Comparison of ENCODE assay signal across 7 cellular contexts in the genomic region with DNA sequence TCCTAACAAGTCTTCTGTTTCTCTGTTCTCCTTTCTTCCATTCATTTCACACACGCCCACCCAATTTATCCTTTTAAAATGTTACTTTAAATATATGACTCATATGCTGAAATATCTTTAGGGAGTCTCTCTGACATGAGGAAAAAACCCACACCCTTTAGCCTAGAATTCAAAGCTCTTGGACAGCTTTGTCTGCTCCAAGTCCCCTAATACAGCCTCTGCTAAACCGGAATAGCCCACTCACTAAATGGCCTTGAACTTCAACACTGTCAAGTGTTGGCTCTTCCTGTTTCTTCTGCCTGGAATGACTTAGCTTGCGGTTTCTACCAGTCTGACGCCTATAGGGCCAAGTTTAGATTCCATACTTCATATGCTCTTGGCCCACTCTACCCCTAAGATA. TPM values are rescaled to one million over a fixed set of nuclear protein-coding genes. Genes with fewer than 3 reads are reported as not detected.
A peak's percentile ranks its signal among the peaks of the same experiment; 100 is the strongest.
DNase-seq lines count a peak whose midpoint lies in the region; ATAC-seq, FAIRE-seq and TF ChIP-seq lines count a peak whose summit lies in the region.

No MANE protein-coding gene starts in this region.

- H3K4me1 ChIP-seq in RWPE2 (ENCODE audit: insufficient read depth, poor library complexity, severe bottlenecking) (peaks cover 17% of the 10 kb centered on the region), mesenchymal stem cell (ENCODE audit: control insufficient read depth, insufficient read depth, low read depth, low read length) (peaks cover 4% of the 10 kb centered on the region), body of pancreas (peaks cover 6% of the 10 kb centered on the region), heart right ventricle (peaks cover 0 to 22% (median 0%) of the 10 kb centered on the region in 9 donors)

- H3K4ac ChIP-seq in mesenchymal stem cell (ENCODE audit: low read depth in 1 of 2, low read length in 2 of 2) = peak overlapping the region in 1 of 2 experiments; percentile 21

- ATAC-seq in HG03039 (IDR thresholded peaks at IDR 0.05; ENCODE audit: unreplicated experiment) = peak; percentile 43
- ATAC-seq in RWPE2 (ENCODE audit: low read depth) = peak; percentile 57
- ATAC-seq in body of pancreas = no peak
- ATAC-seq in heart right ventricle = no peak

- H3K36me3 ChIP-seq in RWPE2 (ENCODE audit: low read depth) (no peaks in the 10 kb centered on the region), mesenchymal stem cell (ENCODE audit: control insufficient read depth in 1 of 2, insufficient read depth in 2 of 2, low read depth in 1 of 2, low read length in 2 of 2) (no peaks in the 10 kb centered on the region), body of pancreas (replicated peaks in 1 of 2; ENCODE audit: insufficient read depth in 1 of 2, low read depth in 2 of 2) (no peaks in the 10 kb centered on the region), heart right ventricle (no peaks in the 10 kb centered on the region)

- H3K9me3 ChIP-seq in RWPE2 (ENCODE audit: severe bottlenecking) (no peaks in the 10 kb centered on the region), mesenchymal stem cell (ENCODE audit: control insufficient read depth, low read length) (no peaks in the 10 kb centered on the region), body of pancreas (no peaks in the 10 kb centered on the region), heart right ventricle (no peaks in the 10 kb centered on the region)

- H2AK5ac ChIP-seq in mesenchymal stem cell (ENCODE audit: low read length, severe bottlenecking) = peak overlapping the region; percentile 97

- peak overlapping the region; percentile 54 to 92 for H2BK12ac ChIP-seq in mesenchymal stem cell (ENCODE audit: low read length in 2 of 2)

- DNase-seq in GM19239 (ENCODE audit: insufficient read length, low spot score) (no peak), RWPE2 (ENCODE audit: low spot score) (no peak), mesenchymal stem cell (peak; percentile 89), DMS79 (lab: John Stamatoyannopoulos, UW) (no peak), body of pancreas (no peak), heart right ventricle (no peak)

- H3K4me2 ChIP-seq in mesenchymal stem cell (ENCODE audit: low read length, poor library complexity, severe bottlenecking) = peak overlapping the region; percentile 14

- H3K14ac ChIP-seq in mesenchymal stem cell (ENCODE audit: low read length in 2 of 2) = no peak overlapping the region

- no peaks in the 10 kb centered on the region for H3K79me1 ChIP-seq in mesenchymal stem cell (replicated peaks; ENCODE audit: low read length, poor library complexity, severe bottlenecking)

- H3K23ac ChIP-seq in mesenchymal stem cell (ENCODE audit: low read length in 2 of 2) = no peak overlapping the region

- TF ChIP-seq POLR2A in body of pancreas (IDR thresholded peaks at IDR 0.05) = no peak

- FAIRE-seq in GM19239 (lab: Jason Lieb, UNC) = peak; percentile 92

- 2% methylated on average over 4 of the region's 4 CpGs for WGBS in mesenchymal stem cell
- 41 to 46% methylated on average over 4 of the region's 4 CpGs for WGBS in body of pancreas, 2 donors
- 31 to 49% methylated on average over 4 of the region's 4 CpGs for whole genome bisulfite sequencing in heart right ventricle, 2 donors

- H3K9ac ChIP-seq in mesenchymal stem cell (ENCODE audit: low read length) = peak overlapping the region; percentile 0

- H2BK5ac ChIP-seq in mesenchymal stem cell (ENCODE audit: low read depth, low read length, poor library complexity, severe bottlenecking) = peak overlapping the region; percentile 46

- H3K27ac ChIP-seq in RWPE2 (ENCODE audit: poor library complexity, severe bottlenecking) (no peak overlapping the region), mesenchymal stem cell (ENCODE audit: low read length, poor library complexity, severe bottlenecking) (peak overlapping the region; percentile 61), body of pancreas (no peak overlapping the region), heart right ventricle (peak overlapping the region in 1 of 10 donors; percentile 18)

- intact Hi-C loops in body of pancreas (cut with DNase I) (no loop called here), heart right ventricle (cut with DNase I) (loop anchor here in 1 of 10 donors (5.0 kb wide), 1 partner anchor 1806 kb away; no protein-coding TSS in a partner anchor)

- H4K8ac ChIP-seq in mesenchymal stem cell (ENCODE audit: low read length) = peak overlapping the region; percentile 49

- no peak overlapping the region for H3K4me3 ChIP-seq in RWPE2 (ENCODE audit: severe bottlenecking)
- H3K4me3 ChIP-seq in mesenchymal stem cell (ENCODE audit: insufficient read depth in 1 of 2, low read depth in 1 of 2, low read length in 2 of 2) = no peak overlapping the region
- H3K4me3 ChIP-seq in body of pancreas = no peak overlapping the region
- H3K4me3 ChIP-seq in heart right ventricle = no peak overlapping the region

- no peak overlapping the region for H2AFZ ChIP-seq in mesenchymal stem cell (ENCODE audit: low read depth, low read length)

- H3K27me3 ChIP-seq in RWPE2 (ENCODE audit: insufficient read depth, poor library complexity, severe bottlenecking) (no peaks in the 10 kb centered on the region), mesenchymal stem cell (ENCODE audit: control insufficient read depth in 1 of 2, insufficient read depth in 1 of 2, low read length in 2 of 2) (peaks cover 0 to 3% of the 10 kb centered on the region in 2 experiments), body of pancreas (no peaks in the 10 kb centered on the region), heart right ventricle (peaks cover 0 to 9% (median 3%) of the 10 kb centered on the region in 7 donors)

- H2BK15ac ChIP-seq in mesenchymal stem cell (ENCODE audit: low read depth, poor library complexity, severe bottlenecking) = no peak overlapping the region

- H2BK120ac ChIP-seq in mesenchymal stem cell (ENCODE audit: low read depth, low read length) = peak overlapping the region; percentile 19

- H3K18ac ChIP-seq in mesenchymal stem cell (ENCODE audit: low read depth in 1 of 2, low read length in 2 of 2) = peak overlapping the region; percentile 77 to 89

- no peak overlapping the region for H4K91ac ChIP-seq in mesenchymal stem cell (ENCODE audit: low read length)

- TF ChIP-seq CTCF in RWPE2 (IDR thresholded peaks at IDR 0.05; ENCODE audit: poor library complexity, severe bottlenecking) (no peak), body of pancreas (IDR thresholded peaks at IDR 0.05) (no peak), heart right ventricle (IDR thresholded peaks at IDR 0.05) (no peak)

RNA-seq across cellular contexts. Expression of gene CD96, which starts 3.3 kb away (rescaled TPM):
- polyA plus RNA-seq in mesenchymal stem cell (2013, experiment 1 of 2) = 0.03 TPM
- 0.03 TPM for polyA plus RNA-seq in mesenchymal stem cell (2013, experiment 2 of 2)
- 1 to 10 TPM in 1 of 2 donors, under 1 TPM in 1; 0.33 to 2.6 TPM for total RNA-seq in body of pancreas
- total RNA-seq in heart right ventricle = 1 to 10 TPM in 2 of 10 donors, under 1 TPM in 8; 0.11 to 6.2 (median 0.31) TPM
- under 1 TPM; 0.07 to 0.26 TPM for polyA plus RNA-seq in heart right ventricle

RNA-seq across cellular contexts. Expression of gene ZBED2, which starts 56.5 kb away (rescaled TPM):
- polyA plus RNA-seq in mesenchymal stem cell (2013, experiment 1 of 2) = 0.01 TPM
- not detected for polyA plus RNA-seq in mesenchymal stem cell (2013, experiment 2 of 2)
- not detected for total RNA-seq in body of pancreas
- total RNA-seq in heart right ventricle = under 1 TPM in 1 of 10 donors, not detected in 9; 0.83 TPM
- polyA plus RNA-seq in heart right ventricle = not detected

Comparison
In these comparisons a context has a peak if more than half of its experiments do, and no peak if none do; other contexts are left out.
1. ATAC-seq: peak in HG03039 (single experiment) and RWPE2 (single experiment); none in body of pancreas (single experiment) and heart right ventricle (0 of 8).